ENCODE assay signal across 9 cellular contexts in genomic region chr2:156896294-156896693, GRCh38.
DNase-seq lines count a peak whose midpoint lies in the region; ATAC-seq and TF ChIP-seq lines count a peak whose summit lies in the region.
"Had no signal": no experiment of that assay in that cellular context is flagged by ENCODE, and none has a peak within 500 bp of the region (broad histone marks: within the 10 kb centered on the region; RNA-seq: fewer than 3 reads in every experiment).

No MANE protein-coding gene starts in this region.

- H3K4me1 ChIP-seq in Caco-2 (no peaks in the 10 kb centered on the region), gastroesophageal sphincter (peaks cover 0 to 6% (median 0%) of the 10 kb centered on the region in 3 donors)

- no peaks in the 10 kb centered on the region for H3K36me3 Mint-ChIP-seq in Caco-2 (ENCODE audit: insufficient read depth, unreplicated experiment)

- WGBS in gastroesophageal sphincter (ENCODE audit: low coverage in 1 of 2), 2 donors = 33% methylated on average over 1 of the region's 1 CpG; no CpG with 5 or more reads in 1 of the 2 donors

- H3K4me3 ChIP-seq in choroid plexus epithelial cell (ENCODE audit: low read depth, low read length) (no peak overlapping the region), Caco-2 (ENCODE audit: low read depth, low read length) (no peak overlapping the region), gastroesophageal sphincter (no peak overlapping the region)

- POLR2A ChIA-PET in Caco-2 (lab: Charles Lee) = no interaction called here

- peaks cover 2% of the 10 kb centered on the region for H3K27me3 Mint-ChIP-seq in Caco-2 (ENCODE audit: insufficient read depth, unreplicated experiment)

- no peak for TF ChIP-seq POLR2A in gastroesophageal sphincter (IDR thresholded peaks at IDR 0.05)

- TF ChIP-seq EP300 in gastroesophageal sphincter (IDR thresholded peaks at IDR 0.05) = no peak

- H3K36me3 ChIP-seq in Caco-2 (ENCODE audit: control insufficient read depth, insufficient read depth, low read length) (no peaks in the 10 kb centered on the region), gastroesophageal sphincter (no peaks in the 10 kb centered on the region)

- peaks cover 10% of the 10 kb centered on the region for H3K4me1 Mint-ChIP-seq in Caco-2 (ENCODE audit: low read depth, unreplicated experiment)

- H3K27me3 ChIP-seq in Caco-2 (replicated peaks; ENCODE audit: control insufficient read depth, insufficient read depth, low read length) = no peaks in the 10 kb centered on the region
- H3K27me3 ChIP-seq in gastroesophageal sphincter = peaks cover 6% of the 10 kb centered on the region

- no peak overlapping the region for H3K4me3 Mint-ChIP-seq in Caco-2 (ENCODE audit: unreplicated experiment)
- H3K4me3 Mint-ChIP-seq: H9 had no signal

- ATAC-seq in GM18520 (IDR thresholded peaks at IDR 0.05; ENCODE audit: unreplicated experiment) (peak; percentile 92), GM21619 (IDR thresholded peaks at IDR 0.05; ENCODE audit: unreplicated experiment) (peak; percentile 98), HG03520 (IDR thresholded peaks at IDR 0.05; ENCODE audit: unreplicated experiment) (peak; percentile 92), gastroesophageal sphincter (no peak)

- intact Hi-C loops in Caco-2 (cut with micrococcal nuclease; ENCODE audit: unreplicated experiment) = loop anchor here (10.0 kb wide), 3 partner anchors 741 to 1181 kb away; no protein-coding TSS in a partner anchor

- no peaks in the 10 kb centered on the region for H3K9me3 Mint-ChIP-seq in Caco-2 (ENCODE audit: unreplicated experiment)

- H3K27ac Mint-ChIP-seq in Caco-2 (ENCODE audit: unreplicated experiment) = no peak overlapping the region
- H3K27ac Mint-ChIP-seq: H9 had no signal

- DNase-seq in choroid plexus epithelial cell (ENCODE audit: low read depth) = peak; percentile 57
- no peak for DNase-seq in NCI-H510A (lab: John Stamatoyannopoulos, UW)
- no peak for DNase-seq in NCI-H1417 (lab: John Stamatoyannopoulos, UW)
- DNase-seq in Caco-2 = no peak
- DNase-seq: H9 had no signal

- H3K27ac ChIP-seq in gastroesophageal sphincter = no peak overlapping the region

- no TSS peak for BruUV-seq in Caco-2 (replicated peaks; lab: Mats Ljungman, UMichigan)

- TF ChIP-seq CTCF in choroid plexus epithelial cell (conservative IDR thresholded peaks at IDR 0.05; ENCODE audit: low read depth, low read length) (no peak), Caco-2 (IDR thresholded peaks at IDR 0.05; ENCODE audit: insufficient read depth in 1 of 2, low read depth in 1 of 2, low read length in 1 of 2, severe bottlenecking in 1 of 2, unreplicated experiment in 1 of 2) (no peak), gastroesophageal sphincter (IDR thresholded peaks at IDR 0.05) (no peak)

- CTCF ChIA-PET in Caco-2 (lab: Charles Lee) = no interaction called here

- no peaks in the 10 kb centered on the region for H3K9me3 ChIP-seq in Caco-2
- H3K9me3 ChIP-seq in gastroesophageal sphincter = no peaks in the 10 kb centered on the region
